1 cellular context compared by ENCODE assay signal in the genomic region with DNA sequence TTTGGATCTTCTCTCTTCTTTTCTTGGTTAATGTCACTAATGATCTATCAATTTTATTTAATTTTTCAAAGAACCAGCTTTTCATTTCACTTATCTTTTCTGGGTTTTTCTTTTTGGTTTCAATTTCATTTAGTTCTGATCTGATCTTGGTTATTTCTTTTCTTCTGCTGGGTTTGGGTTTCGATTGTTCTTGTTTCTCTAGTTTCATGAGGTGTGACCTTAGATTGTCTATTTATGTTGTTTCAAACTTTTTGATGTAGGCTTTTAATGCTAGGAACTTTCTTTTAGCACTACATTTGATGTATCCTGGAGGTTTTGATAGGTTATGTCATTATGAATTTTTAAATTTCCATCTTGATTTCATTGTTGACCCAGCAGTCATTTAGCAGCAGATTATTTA.
TF ChIP-seq lines count a peak whose summit lies in the region.

No MANE protein-coding gene starts in this region.

TF ChIP-seq in WTC11, 78 proteins besides CTCF, POLR2A, EP300 and RAD21 (continued from another document):
- TF ChIP-seq, protein P1, sequence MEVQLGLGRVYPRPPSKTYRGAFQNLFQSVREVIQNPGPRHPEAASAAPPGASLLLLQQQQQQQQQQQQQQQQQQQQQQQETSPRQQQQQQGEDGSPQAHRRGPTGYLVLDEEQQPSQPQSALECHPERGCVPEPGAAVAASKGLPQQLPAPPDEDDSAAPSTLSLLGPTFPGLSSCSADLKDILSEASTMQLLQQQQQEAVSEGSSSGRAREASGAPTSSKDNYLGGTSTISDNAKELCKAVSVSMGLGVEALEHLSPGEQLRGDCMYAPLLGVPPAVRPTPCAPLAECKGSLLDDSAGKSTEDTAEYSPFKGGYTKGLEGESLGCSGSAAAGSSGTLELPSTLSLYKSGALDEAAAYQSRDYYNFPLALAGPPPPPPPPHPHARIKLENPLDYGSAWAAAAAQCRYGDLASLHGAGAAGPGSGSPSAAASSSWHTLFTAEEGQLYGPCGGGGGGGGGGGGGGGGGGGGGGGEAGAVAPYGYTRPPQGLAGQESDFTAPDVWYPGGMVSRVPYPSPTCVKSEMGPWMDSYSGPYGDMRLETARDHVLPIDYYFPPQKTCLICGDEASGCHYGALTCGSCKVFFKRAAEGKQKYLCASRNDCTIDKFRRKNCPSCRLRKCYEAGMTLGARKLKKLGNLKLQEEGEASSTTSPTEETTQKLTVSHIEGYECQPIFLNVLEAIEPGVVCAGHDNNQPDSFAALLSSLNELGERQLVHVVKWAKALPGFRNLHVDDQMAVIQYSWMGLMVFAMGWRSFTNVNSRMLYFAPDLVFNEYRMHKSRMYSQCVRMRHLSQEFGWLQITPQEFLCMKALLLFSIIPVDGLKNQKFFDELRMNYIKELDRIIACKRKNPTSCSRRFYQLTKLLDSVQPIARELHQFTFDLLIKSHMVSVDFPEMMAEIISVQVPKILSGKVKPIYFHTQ (CRISPR knock-in tag; IDR thresholded peaks at IDR 0.05), result no peak
- TF ChIP-seq TCF7 (CRISPR knock-in tag; IDR thresholded peaks at IDR 0.05; ENCODE audit: low read depth) (no peak), MXD4 (CRISPR knock-in tag; IDR thresholded peaks at IDR 0.05; ENCODE audit: borderline replicate concordance) (no peak), ZNF232 (CRISPR knock-in tag; IDR thresholded peaks at IDR 0.05) (no peak), SMAD4 (CRISPR knock-in tag; IDR thresholded peaks at IDR 0.05) (no peak), NR3C1 (CRISPR knock-in tag; conservative IDR thresholded peaks at IDR 0.05; ENCODE audit: low read depth) (no peak)
- TF ChIP-seq, protein P2, sequence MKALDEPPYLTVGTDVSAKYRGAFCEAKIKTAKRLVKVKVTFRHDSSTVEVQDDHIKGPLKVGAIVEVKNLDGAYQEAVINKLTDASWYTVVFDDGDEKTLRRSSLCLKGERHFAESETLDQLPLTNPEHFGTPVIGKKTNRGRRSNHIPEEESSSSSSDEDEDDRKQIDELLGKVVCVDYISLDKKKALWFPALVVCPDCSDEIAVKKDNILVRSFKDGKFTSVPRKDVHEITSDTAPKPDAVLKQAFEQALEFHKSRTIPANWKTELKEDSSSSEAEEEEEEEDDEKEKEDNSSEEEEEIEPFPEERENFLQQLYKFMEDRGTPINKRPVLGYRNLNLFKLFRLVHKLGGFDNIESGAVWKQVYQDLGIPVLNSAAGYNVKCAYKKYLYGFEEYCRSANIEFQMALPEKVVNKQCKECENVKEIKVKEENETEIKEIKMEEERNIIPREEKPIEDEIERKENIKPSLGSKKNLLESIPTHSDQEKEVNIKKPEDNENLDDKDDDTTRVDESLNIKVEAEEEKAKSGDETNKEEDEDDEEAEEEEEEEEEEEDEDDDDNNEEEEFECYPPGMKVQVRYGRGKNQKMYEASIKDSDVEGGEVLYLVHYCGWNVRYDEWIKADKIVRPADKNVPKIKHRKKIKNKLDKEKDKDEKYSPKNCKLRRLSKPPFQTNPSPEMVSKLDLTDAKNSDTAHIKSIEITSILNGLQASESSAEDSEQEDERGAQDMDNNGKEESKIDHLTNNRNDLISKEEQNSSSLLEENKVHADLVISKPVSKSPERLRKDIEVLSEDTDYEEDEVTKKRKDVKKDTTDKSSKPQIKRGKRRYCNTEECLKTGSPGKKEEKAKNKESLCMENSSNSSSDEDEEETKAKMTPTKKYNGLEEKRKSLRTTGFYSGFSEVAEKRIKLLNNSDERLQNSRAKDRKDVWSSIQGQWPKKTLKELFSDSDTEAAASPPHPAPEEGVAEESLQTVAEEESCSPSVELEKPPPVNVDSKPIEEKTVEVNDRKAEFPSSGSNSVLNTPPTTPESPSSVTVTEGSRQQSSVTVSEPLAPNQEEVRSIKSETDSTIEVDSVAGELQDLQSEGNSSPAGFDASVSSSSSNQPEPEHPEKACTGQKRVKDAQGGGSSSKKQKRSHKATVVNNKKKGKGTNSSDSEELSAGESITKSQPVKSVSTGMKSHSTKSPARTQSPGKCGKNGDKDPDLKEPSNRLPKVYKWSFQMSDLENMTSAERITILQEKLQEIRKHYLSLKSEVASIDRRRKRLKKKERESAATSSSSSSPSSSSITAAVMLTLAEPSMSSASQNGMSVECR (CRISPR knock-in tag; IDR thresholded peaks at IDR 0.05; ENCODE audit: borderline replicate concordance), result no peak
- TF ChIP-seq, protein P3, sequence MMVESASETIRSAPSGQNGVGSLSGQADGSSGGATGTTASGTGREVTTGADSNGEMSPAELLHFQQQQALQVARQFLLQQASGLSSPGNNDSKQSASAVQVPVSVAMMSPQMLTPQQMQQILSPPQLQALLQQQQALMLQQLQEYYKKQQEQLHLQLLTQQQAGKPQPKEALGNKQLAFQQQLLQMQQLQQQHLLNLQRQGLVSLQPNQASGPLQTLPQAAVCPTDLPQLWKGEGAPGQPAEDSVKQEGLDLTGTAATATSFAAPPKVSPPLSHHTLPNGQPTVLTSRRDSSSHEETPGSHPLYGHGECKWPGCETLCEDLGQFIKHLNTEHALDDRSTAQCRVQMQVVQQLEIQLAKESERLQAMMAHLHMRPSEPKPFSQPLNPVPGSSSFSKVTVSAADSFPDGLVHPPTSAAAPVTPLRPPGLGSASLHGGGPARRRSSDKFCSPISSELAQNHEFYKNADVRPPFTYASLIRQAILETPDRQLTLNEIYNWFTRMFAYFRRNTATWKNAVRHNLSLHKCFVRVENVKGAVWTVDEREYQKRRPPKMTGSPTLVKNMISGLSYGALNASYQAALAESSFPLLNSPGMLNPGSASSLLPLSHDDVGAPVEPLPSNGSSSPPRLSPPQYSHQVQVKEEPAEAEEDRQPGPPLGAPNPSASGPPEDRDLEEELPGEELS (CRISPR knock-in tag; IDR thresholded peaks at IDR 0.05), result no peak
- TF ChIP-seq, protein P4, sequence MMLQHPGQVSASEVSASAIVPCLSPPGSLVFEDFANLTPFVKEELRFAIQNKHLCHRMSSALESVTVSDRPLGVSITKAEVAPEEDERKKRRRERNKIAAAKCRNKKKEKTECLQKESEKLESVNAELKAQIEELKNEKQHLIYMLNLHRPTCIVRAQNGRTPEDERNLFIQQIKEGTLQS (CRISPR knock-in tag; conservative IDR thresholded peaks at IDR 0.05), result no peak
- TF ChIP-seq, protein P5, sequence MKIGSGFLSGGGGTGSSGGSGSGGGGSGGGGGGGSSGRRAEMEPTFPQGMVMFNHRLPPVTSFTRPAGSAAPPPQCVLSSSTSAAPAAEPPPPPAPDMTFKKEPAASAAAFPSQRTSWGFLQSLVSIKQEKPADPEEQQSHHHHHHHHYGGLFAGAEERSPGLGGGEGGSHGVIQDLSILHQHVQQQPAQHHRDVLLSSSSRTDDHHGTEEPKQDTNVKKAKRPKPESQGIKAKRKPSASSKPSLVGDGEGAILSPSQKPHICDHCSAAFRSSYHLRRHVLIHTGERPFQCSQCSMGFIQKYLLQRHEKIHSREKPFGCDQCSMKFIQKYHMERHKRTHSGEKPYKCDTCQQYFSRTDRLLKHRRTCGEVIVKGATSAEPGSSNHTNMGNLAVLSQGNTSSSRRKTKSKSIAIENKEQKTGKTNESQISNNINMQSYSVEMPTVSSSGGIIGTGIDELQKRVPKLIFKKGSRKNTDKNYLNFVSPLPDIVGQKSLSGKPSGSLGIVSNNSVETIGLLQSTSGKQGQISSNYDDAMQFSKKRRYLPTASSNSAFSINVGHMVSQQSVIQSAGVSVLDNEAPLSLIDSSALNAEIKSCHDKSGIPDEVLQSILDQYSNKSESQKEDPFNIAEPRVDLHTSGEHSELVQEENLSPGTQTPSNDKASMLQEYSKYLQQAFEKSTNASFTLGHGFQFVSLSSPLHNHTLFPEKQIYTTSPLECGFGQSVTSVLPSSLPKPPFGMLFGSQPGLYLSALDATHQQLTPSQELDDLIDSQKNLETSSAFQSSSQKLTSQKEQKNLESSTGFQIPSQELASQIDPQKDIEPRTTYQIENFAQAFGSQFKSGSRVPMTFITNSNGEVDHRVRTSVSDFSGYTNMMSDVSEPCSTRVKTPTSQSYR (CRISPR knock-in tag; IDR thresholded peaks at IDR 0.05), result no peak
